Comparison of ENCODE assay signal across 16 cellular contexts in the genomic region with DNA sequence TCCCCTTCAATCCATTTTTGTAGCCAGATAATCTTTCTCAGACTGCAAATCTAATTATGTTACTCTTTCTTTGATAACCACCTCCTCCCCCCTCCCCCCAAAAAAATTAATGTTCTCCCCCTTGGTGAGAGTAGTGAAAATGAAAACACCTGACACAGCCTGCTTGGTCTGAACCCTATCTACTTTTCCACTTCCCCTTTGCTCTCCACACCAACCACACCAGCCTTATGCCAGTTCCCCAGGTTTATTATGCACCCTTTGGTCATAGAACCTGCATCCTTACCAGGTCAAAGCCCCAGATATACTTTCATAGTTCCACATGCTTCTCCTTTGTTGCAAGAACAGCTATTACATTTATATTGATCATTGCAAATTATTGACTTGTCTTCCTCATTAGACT. TPM values are rescaled to one million over a fixed set of nuclear protein-coding genes. Genes with fewer than 3 reads are reported as not detected.
DNase-seq lines count a peak whose midpoint lies in the region; ATAC-seq and FAIRE-seq lines count a peak whose summit lies in the region.
"Had no signal": no experiment of that assay in that cellular context is flagged by ENCODE, and none has a peak within 500 bp of the region (broad histone marks: within the 10 kb centered on the region; RNA-seq: fewer than 3 reads in every experiment).

No MANE protein-coding gene starts in this region.

- peak; percentile 93 for ATAC-seq in GM18861 (IDR thresholded peaks at IDR 0.05; ENCODE audit: unreplicated experiment)
- ATAC-seq in GM21423 (IDR thresholded peaks at IDR 0.05; ENCODE audit: unreplicated experiment): peak; percentile 86
- peak; percentile 59 for ATAC-seq in HG02973 (IDR thresholded peaks at IDR 0.05; ENCODE audit: unreplicated experiment)
- ATAC-seq: mucosa of descending colon had no signal

- no peaks in the 10 kb centered on the region for H4K20me1 ChIP-seq in GM23248 (ENCODE audit: insufficient read depth)
- H4K20me1 ChIP-seq: BLaER1 treated with 17β-estradiol and CSF1 and Interleukin-3, amounts not matched to agents 10 nM and 100 nM had no signal

- H2AFZ ChIP-seq in GM23248: no peak overlapping the region

- peaks cover 3% of the 10 kb centered on the region; the same call in 1 of the 2 replicates for H3K4me1 ChIP-seq in GM23248 (ENCODE audit: insufficient read depth)
- H3K4me1 ChIP-seq: adrenal gland, prostate gland had no signal

- no peak overlapping the region for H3K4me3 ChIP-seq in GM23248
- H3K4me3 ChIP-seq: adrenal gland; BLaER1 treated with 17β-estradiol and CSF1 and Interleukin-3, amounts not matched to agents 10 nM and 100 nM; mucosa of descending colon; prostate gland had no signal

- FAIRE-seq in HTR-8/SVneo (lab: Jason Lieb, UNC): peak; percentile 23

- in situ Hi-C loops in GM23248 (cut with MboI): no loop called here

- no peak overlapping the region for H3K9ac ChIP-seq in GM23248
- H3K9ac ChIP-seq: BLaER1 treated with 17β-estradiol and CSF1 and Interleukin-3, amounts not matched to agents 10 nM and 100 nM had no signal

- DNase-seq in HTR-8/SVneo (ENCODE audit: insufficient read length, low spot score) (no peak), GM23248 (no peak), SHP77 (lab: John Stamatoyannopoulos, UW) (no peak)
- DNase-seq in stimulated activated CD4-positive, alpha-beta T cell treated with anti-CD3 and anti-CD28 coated beads, Interleukin-1b, Interleukin-23, amount 100 ng/mL, for 48 hours: no peak
- DNase-seq in activated naive CD4-positive, alpha-beta T cell (lab: John Stamatoyannopoulos, UW): no peak
- DNase-seq: adrenal gland; mucosa of descending colon; NCI-H1092 treated with DMSO at 0.1 percent for 48 hours; NCI-H526; stimulated activated CD4-positive, alpha-beta T cell treated with anti-CD3 and anti-CD28 coated beads, Interleukin-2, amount 100 ng/mL, for 24 hours had no signal

- no peaks in the 10 kb centered on the region for H3K9me2 ChIP-seq in GM23248 (ENCODE audit: insufficient read depth)

- no peak overlapping the region for H3K4me2 ChIP-seq in GM23248 (ENCODE audit: unreplicated experiment)

- no peaks in the 10 kb centered on the region for H3F3A ChIP-seq in GM23248 (ENCODE audit: insufficient read depth)

- no peak overlapping the region for H3K27ac ChIP-seq in GM23248
- H3K27ac ChIP-seq: adrenal gland, prostate gland, VCaP had no signal

- no peaks in the 10 kb centered on the region for H3K36me3 ChIP-seq in GM23248 (ENCODE audit: low read depth)
- H3K36me3 ChIP-seq: adrenal gland, prostate gland had no signal

- H3K79me2 ChIP-seq in GM23248 (ENCODE audit: insufficient read depth): no peaks in the 10 kb centered on the region

- no peaks in the 10 kb centered on the region for H3K9me3 ChIP-seq in GM23248 (ENCODE audit: low read depth)
- H3K9me3 ChIP-seq: adrenal gland, mucosa of descending colon, prostate gland had no signal

- H3K27me3 ChIP-seq in GM23248 (replicated peaks; ENCODE audit: insufficient read depth): no peaks in the 10 kb centered on the region
- H3K27me3 ChIP-seq: adrenal gland; BLaER1 treated with 17β-estradiol and CSF1 and Interleukin-3, amounts not matched to agents 10 nM and 100 nM had no signal

RNA-seq across cellular contexts. Expression of gene PFDN4, which starts 19.4 kb away (rescaled TPM):
- total RNA-seq in GM23248 (2014; rRNA removed; shearing (Covaris generic)): 64.5 and 70.9 TPM in 2 replicates
- 80.1 and 83.6 TPM in 2 replicates for polyA plus RNA-seq in GM23248 (2016; fragmentation: Nextera tagmentation; extraction: Ambion mirVana)

RNA-seq across cellular contexts. Expression of gene CYP24A1, which starts 53.5 kb away (rescaled TPM):
- total RNA-seq in GM23248 (2014; rRNA removed; shearing (Covaris generic)): 1.2 TPM in 1 of 2 replicates, not detected in the other
- 0.37 and 0.43 TPM in 2 replicates for polyA plus RNA-seq in GM23248 (2016; fragmentation: Nextera tagmentation; extraction: Ambion mirVana)
- total RNA-seq: adrenal gland, mucosa of descending colon had no signal
